30 cellular contexts compared by ENCODE assay signal in the genomic region with DNA sequence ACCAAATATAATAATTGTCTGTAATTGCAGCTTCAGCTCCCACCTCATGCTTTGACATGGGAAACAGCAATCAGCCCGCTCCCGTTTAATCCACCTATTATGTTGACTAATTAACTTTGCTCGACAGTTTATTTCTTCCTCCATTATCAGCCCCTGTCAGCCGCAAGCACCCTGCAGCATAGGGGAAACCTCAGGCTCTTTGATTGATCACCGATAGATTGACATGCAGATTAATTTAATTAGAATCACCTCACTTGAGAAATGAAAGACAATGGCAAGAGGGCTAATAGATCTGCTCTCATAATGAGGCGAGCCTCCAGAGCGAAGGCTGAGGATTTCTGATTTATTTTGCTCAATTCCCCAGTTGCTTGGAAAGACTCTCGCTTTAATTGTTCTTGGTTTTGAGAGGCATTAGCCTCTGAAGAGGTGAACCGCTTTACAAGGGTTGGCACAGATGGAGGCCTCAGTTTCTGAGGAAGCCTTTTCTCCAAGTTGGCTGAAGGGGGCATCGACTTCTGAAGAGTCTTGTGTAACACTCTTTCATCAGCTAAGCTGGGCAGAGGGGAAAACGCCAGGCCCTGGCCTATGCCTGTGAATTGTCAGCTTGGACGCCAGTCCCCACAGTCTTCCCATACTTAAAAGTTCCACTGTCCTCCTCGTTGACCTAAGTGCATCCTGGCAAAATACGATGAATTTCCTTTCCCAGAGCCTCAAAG.
DNase-seq lines count a peak whose midpoint lies in the region; ATAC-seq, FAIRE-seq and TF ChIP-seq lines count a peak whose summit lies in the region.
"Had no signal": no experiment of that assay in that cellular context is flagged by ENCODE, and none has a peak within 500 bp of the region (broad histone marks: within the 10 kb centered on the region; RNA-seq: fewer than 3 reads in every experiment).

No MANE protein-coding gene starts in this region.

- no peak overlapping the region for H3K9ac ChIP-seq in iPS-20b (ENCODE audit: low read depth, low read length)

- no TSS peak for BruUV-seq in A673 (replicated peaks; lab: Mats Ljungman, UMichigan)

- intact Hi-C loops in Right ventricle myocardium superior (cut with DNase I): no loop called here
- intact Hi-C loops in left ventricle myocardium superior (cut with micrococcal nuclease): no loop called here
- intact Hi-C loops in A673 (cut with micrococcal nuclease; ENCODE audit: unreplicated experiment): no loop called here

- H3K9me3 ChIP-seq in iPS-20b (ENCODE audit: insufficient read depth, low read depth, low read length): no peaks in the 10 kb centered on the region
- no peaks in the 10 kb centered on the region for H3K9me3 ChIP-seq in A673 (ENCODE audit: low read depth, low read length, poor library complexity, severe bottlenecking)
- H3K9me3 ChIP-seq: A549, BE2C, HAP-1, left ventricle myocardium inferior, transverse colon had no signal

- FAIRE-seq in HTR-8/SVneo (lab: Jason Lieb, UNC): no peak
- FAIRE-seq: A549, endometrium had no signal

- peak; percentile 40 for DNase-seq in Right ventricle myocardium superior
- no peak for DNase-seq in left ventricle myocardium superior
- peak; percentile 80 for DNase-seq in NCI-H524 treated with DMSO at 0.1 percent for 48 hours (lab: John Stamatoyannopoulos, UW)
- no peak for DNase-seq in HTR-8/SVneo (ENCODE audit: insufficient read length, low spot score)
- DNase-seq in A673 (ENCODE audit: low spot score): no peak
- DNase-seq: activated CD4-positive, alpha-beta T cell treated with anti-CD3 and anti-CD28 coated beads, Interleukin-2, amount 50 U/mL, for 1 hour; activated CD8-positive, alpha-beta memory T cell treated with anti-CD3 and anti-CD28 coated beads, Interleukin-2, amount 10 ng/mL, durations not matched to agents 7 days and 5 days; activated naive CD4-positive, alpha-beta T cell; activated T-cell treated with anti-CD3 and anti-CD28 coated beads, Interleukin-2, amount 50 U/mL, for 48 hours; BE2C; islet precursor cell; KG1; left ventricle myocardium inferior; MM.1S; naive thymus-derived CD8-positive, alpha-beta T cell; NCI-H2171; NCI-H510A; NK-92 treated with Interleukin-12 subunit alpha and Interleukin-12 subunit beta, amount 100 ng/mL, for 24 hours; occipital lobe; SHP77; stimulated activated CD8-positive, alpha-beta memory T cell treated with anti-CD3 and anti-CD28 coated beads, Interleukin-4, amount 100 ng/mL, for 48 hours; T1000; transverse colon; WERI-Rb-1 had no signal

- H3K27me3 ChIP-seq in iPS-20b (ENCODE audit: insufficient read depth, low read length): no peaks in the 10 kb centered on the region
- no peaks in the 10 kb centered on the region for H3K27me3 ChIP-seq in A673 (replicated peaks; ENCODE audit: insufficient read depth, low read depth, low read length, poor library complexity)
- H3K27me3 ChIP-seq: BE2C, transverse colon had no signal

- ATAC-seq in Right ventricle myocardium superior (ENCODE audit: poor library complexity) (no peak), left ventricle myocardium superior (no peak), GM21390 (IDR thresholded peaks at IDR 0.05; ENCODE audit: unreplicated experiment) (no peak), HG03565 (IDR thresholded peaks at IDR 0.05; ENCODE audit: unreplicated experiment) (no peak)
- ATAC-seq: A549; activated CD8-positive, alpha-beta memory T cell treated with anti-CD3 and anti-CD28 coated beads, Interleukin-2, amount 10 ng/mL, durations not matched to agents 7 days and 5 days; naive thymus-derived CD8-positive, alpha-beta T cell had no signal

- POLR2A ChIA-PET in A673 (lab: Charles Lee; ENCODE audit: low non-redundant PET): no interaction called here

- H3K4me3 ChIP-seq in iPS-20b (ENCODE audit: low read length) (peak overlapping the region; percentile 10; the same call in 1 of the 2 replicates), A673 (ENCODE audit: low read depth, low read length, poor library complexity, severe bottlenecking) (no peak overlapping the region)
- H3K4me3 ChIP-seq: A549, HAP-1, left ventricle myocardium inferior, transverse colon had no signal

- H3K36me3 ChIP-seq in iPS-20b (ENCODE audit: insufficient read depth, low read depth, low read length) (no peaks in the 10 kb centered on the region), A673 (ENCODE audit: insufficient read depth, low read length, poor library complexity, severe bottlenecking) (no peaks in the 10 kb centered on the region)
- H3K36me3 ChIP-seq: HAP-1, transverse colon, WERI-Rb-1 had no signal

- CTCF ChIA-PET in A673 (lab: Charles Lee): no interaction called here

- H3K4me1 ChIP-seq in iPS-20b (ENCODE audit: insufficient read depth, low read length) (peaks cover 11% of the 10 kb centered on the region; the same call in 1 of the 2 replicates), A673 (ENCODE audit: insufficient read depth, low read length, poor library complexity, severe bottlenecking) (no peaks in the 10 kb centered on the region)
- H3K4me1 ChIP-seq: A549, left ventricle myocardium inferior, transverse colon had no signal

- no peak overlapping the region for H3K27ac ChIP-seq in iPS-20b (ENCODE audit: low read length)
- H3K27ac ChIP-seq in A673 (ENCODE audit: low read depth, low read length, poor library complexity, severe bottlenecking): no peak overlapping the region
- H3K27ac ChIP-seq: A549, left ventricle myocardium inferior, transverse colon, WERI-Rb-1 had no signal

- no peak for TF ChIP-seq CTCF in A673 (conservative IDR thresholded peaks at IDR 0.05; ENCODE audit: low read depth, low read length)

Comparison
In these comparisons a context has a peak if more than half of its experiments do, and no peak if none do; other contexts are left out.
1. DNase-seq: peak in Right ventricle myocardium superior (single experiment) and NCI-H524 treated with DMSO at 0.1 percent for 48 hours (single experiment); none in left ventricle myocardium superior (single experiment), HTR-8/SVneo (single experiment) and A673 (single experiment).